ENCODE assay signal across 19 cellular contexts in genomic region chr7:31146026-31146425, GRCh38.
DNase-seq lines count a peak whose midpoint lies in the region; ATAC-seq, FAIRE-seq and TF ChIP-seq lines count a peak whose summit lies in the region.
"Had no signal": no experiment of that assay in that cellular context is flagged by ENCODE, and none has a peak within 500 bp of the region (broad histone marks: within the 10 kb centered on the region; RNA-seq: fewer than 3 reads in every experiment).

No MANE protein-coding gene starts in this region.

- TF ChIP-seq CTCF in mammary epithelial cell (conservative IDR thresholded peaks at IDR 0.05 in 1 of 2, IDR thresholded peaks at IDR 0.05 in 1 of 2; ENCODE audit: extremely low read depth in 1 of 2, insufficient read depth in 1 of 2, low read depth in 1 of 2, low read length in 2 of 2) (no peak), MCF 10A (IDR thresholded peaks at IDR 0.05; ENCODE audit: unreplicated experiment) (no peak), bronchial epithelial cell (IDR thresholded peaks at IDR 0.05; ENCODE audit: insufficient read depth, low read length, severe bottlenecking) (no peak)

- H3K36me3 ChIP-seq in mammary epithelial cell (ENCODE audit: insufficient read depth, low read length) = no peaks in the 10 kb centered on the region
- H3K36me3 ChIP-seq in bronchial epithelial cell (ENCODE audit: control insufficient read depth, insufficient read depth, low read length) = no peaks in the 10 kb centered on the region
- H3K36me3 ChIP-seq: BLaER1 had no signal

- H3K27me3 ChIP-seq in mammary epithelial cell (ENCODE audit: insufficient read depth, low read length) (no peaks in the 10 kb centered on the region), bronchial epithelial cell (ENCODE audit: control insufficient read depth, insufficient read depth, low read length) (no peaks in the 10 kb centered on the region)
- H3K27me3 ChIP-seq: BLaER1 had no signal

- dilution Hi-C loops in mammary epithelial cell (cut with HindIII; ENCODE audit: low sequenced_read_pairs) = loop anchor here (25.0 kb wide), 1 partner anchor 591 kb away; no protein-coding TSS in a partner anchor

- POLR2A ChIA-PET in MCF 10A (lab: Yijun Ruan, JAX) = no interaction called here

- no peaks in the 10 kb centered on the region for H4K20me1 ChIP-seq in mammary epithelial cell (ENCODE audit: insufficient read depth, low read length)
- H4K20me1 ChIP-seq: BLaER1 had no signal

- no peaks in the 10 kb centered on the region for H3K4me1 ChIP-seq in mammary epithelial cell (ENCODE audit: insufficient read depth, low read length)
- H3K4me1 ChIP-seq: BLaER1 had no signal

- no peaks in the 10 kb centered on the region for H3K36me3 Mint-ChIP-seq in MCF 10A (ENCODE audit: insufficient read depth, unreplicated experiment)
- H3K36me3 Mint-ChIP-seq: CD14-positive monocyte; CD4-positive, alpha-beta memory T cell; IgD-negative memory B cell had no signal

- FAIRE-seq in bronchial epithelial cell (lab: Jason Lieb, UNC) = no peak
- FAIRE-seq: GM12878, GM19239, HepG2 had no signal

- no peak overlapping the region for H3K27ac Mint-ChIP-seq in MCF 10A (ENCODE audit: low read depth, unreplicated experiment)
- H3K27ac Mint-ChIP-seq: CD4-positive, alpha-beta memory T cell; IgD-negative memory B cell had no signal

- H3K4me3 ChIP-seq in mammary epithelial cell (replicated peaks in 1 of 3; ENCODE audit: insufficient read depth in 1 of 3, low read depth in 2 of 3, low read length in 3 of 3) (no peak overlapping the region), bronchial epithelial cell (ENCODE audit: low read depth, low read length) (no peak overlapping the region)
- H3K4me3 ChIP-seq: BLaER1, GM12878, GM23248 had no signal

- DNase-seq in mammary epithelial cell (peak; percentile 48), MCF 10A (ENCODE audit: unreplicated experiment) (no peak), bronchial epithelial cell (ENCODE audit: low read depth) (peak; percentile 61), kidney tubule cell (ENCODE audit: low spot score) (peak; percentile 5), COR-L47 (lab: John Stamatoyannopoulos, UW) (no peak)
- DNase-seq: 8988T; Calu3; CD4-positive, alpha-beta memory T cell; DMS79 treated with DMSO at 0.1 percent for 48 hours; GM23248; H7 had no signal

- H3K4me2 ChIP-seq in mammary epithelial cell (ENCODE audit: insufficient read depth, low read depth, low read length) = no peak overlapping the region
- H3K4me2 ChIP-seq: BLaER1 had no signal

- in situ Hi-C loops in mammary epithelial cell (cut with MboI; ENCODE audit: low sequenced_read_pairs in 2 of 2) = loop anchor here in 1 of 2 donors (25.0 kb wide), 1 partner anchor 491 kb away; no protein-coding TSS in a partner anchor

- CTCF ChIA-PET in mammary epithelial cell (lab: Charles Lee; ENCODE audit: low non-redundant PET) (no interaction called here), MCF 10A (lab: Yijun Ruan, JAX) (interaction anchor here (0.6 to 1.7 kb wide), 4 partner anchors 12 to 585 kb away, joined by 3 to 12 read pairs (median 4); no protein-coding TSS in a partner anchor)

- BruUV-seq in mammary epithelial cell (replicated peaks; lab: Mats Ljungman, UMichigan) (no TSS peak), MCF 10A (replicated peaks; lab: Mats Ljungman, UMichigan) (no TSS peak)

- H3K27ac ChIP-seq in mammary epithelial cell (ENCODE audit: insufficient read depth, low read depth, low read length) = no peak overlapping the region
- H3K27ac ChIP-seq: BLaER1, GM23248 had no signal

- H3K9me3 Mint-ChIP-seq in MCF 10A (ENCODE audit: unreplicated experiment) = no peaks in the 10 kb centered on the region

- H2AFZ ChIP-seq in mammary epithelial cell (ENCODE audit: low read depth, low read length) = no peak overlapping the region
- H2AFZ ChIP-seq: GM23248 had no signal

- H3K27me3 Mint-ChIP-seq in MCF 10A (ENCODE audit: insufficient read depth, unreplicated experiment) = peaks cover 46% of the 10 kb centered on the region

- intact Hi-C loops in mammary epithelial cell (cut with micrococcal nuclease) (loop anchor here (5.0 kb wide), 1 partner anchor 591 kb away; no protein-coding TSS in a partner anchor), MCF 10A (cut with micrococcal nuclease) (no loop called here)

- no peak overlapping the region for H3K9ac ChIP-seq in mammary epithelial cell (ENCODE audit: insufficient read depth, low read length)
- H3K9ac ChIP-seq: BLaER1, GM23248 had no signal

- no peak overlapping the region for H3K4me3 Mint-ChIP-seq in MCF 10A (ENCODE audit: unreplicated experiment)
- H3K4me3 Mint-ChIP-seq: CD14-positive monocyte; CD4-positive, alpha-beta memory T cell; IgD-negative memory B cell had no signal

- no peaks in the 10 kb centered on the region for H3K4me1 Mint-ChIP-seq in MCF 10A (ENCODE audit: insufficient read depth, unreplicated experiment)
- H3K4me1 Mint-ChIP-seq: CD14-positive monocyte; CD4-positive, alpha-beta memory T cell; IgD-negative memory B cell had no signal

- WGBS in mammary epithelial cell (ENCODE audit: low coverage, missing lambda C conversion rate) = 0% methylated on average over 1 of the region's 1 CpG

- H3K9me3 ChIP-seq in mammary epithelial cell (replicated peaks; ENCODE audit: insufficient read depth, low read length) = no peaks in the 10 kb centered on the region
- H3K9me3 ChIP-seq: BLaER1 had no signal

- H3K79me2 ChIP-seq in mammary epithelial cell (ENCODE audit: insufficient read depth, low read length) = no peaks in the 10 kb centered on the region

- ATAC-seq in HG02981 (IDR thresholded peaks at IDR 0.05; ENCODE audit: unreplicated experiment) = no peak
- ATAC-seq in GM18861 (IDR thresholded peaks at IDR 0.05; ENCODE audit: unreplicated experiment) = no peak
- ATAC-seq: GM12878, HepG2 had no signal

Comparison
In these comparisons a context has a peak if more than half of its experiments do, and no peak if none do; other contexts are left out.
1. DNase-seq: peak in mammary epithelial cell (single experiment), bronchial epithelial cell (single experiment) and kidney tubule cell (single experiment); none in MCF 10A (single experiment) and COR-L47 (single experiment).